ENCODE assay signal across 23 cellular contexts in the genomic region with DNA sequence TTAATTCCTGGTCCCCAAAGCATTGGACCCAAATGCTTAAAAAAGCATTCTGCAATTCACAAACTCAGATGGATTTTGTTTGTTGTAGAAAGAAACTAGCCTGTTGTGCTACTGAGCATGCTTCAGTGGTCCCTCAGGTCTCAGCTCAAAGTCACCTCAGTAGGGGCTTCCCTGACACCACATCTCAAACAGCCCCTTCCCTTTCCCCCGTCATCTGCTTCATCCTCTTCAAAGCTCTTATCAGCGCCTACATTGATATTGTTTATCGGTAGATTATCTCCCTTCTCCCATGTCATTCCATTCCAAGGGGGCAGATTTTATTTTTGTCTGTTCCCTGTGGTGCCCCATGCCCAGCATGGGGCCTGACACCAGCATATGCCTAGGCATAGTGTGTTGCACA.
DNase-seq lines count a peak whose midpoint lies in the region; ATAC-seq, FAIRE-seq and TF ChIP-seq lines count a peak whose summit lies in the region.
"Had no signal": no experiment of that assay in that cellular context is flagged by ENCODE, and none has a peak within 500 bp of the region (broad histone marks: within the 10 kb centered on the region; RNA-seq: fewer than 3 reads in every experiment).

No MANE protein-coding gene starts in this region.

- no peak overlapping the region for H4K91ac ChIP-seq in H1 (replicated peaks; ENCODE audit: insufficient read length, low read length)

- 0 out of 2 replicates have a peak overlapping the region, but pooled peaks have one; percentile 39 for H2BK5ac ChIP-seq in H1 (ENCODE audit: low read depth, low read length)

- POLR2A ChIA-PET in H1 (lab: Charles Lee; ENCODE audit: partially characterized antibody) = interaction anchor here (1.5 kb wide), 1 partner anchor 92 kb away, joined by 3 read pairs; no protein-coding TSS in a partner anchor
- POLR2A ChIA-PET in naive thymus-derived CD8-positive, alpha-beta T cell (lab: Charles Lee) = no interaction called here

- peak overlapping the region; percentile 80 to 81; a peak in 2 of 4 replicates for H3K4me2 ChIP-seq in H1 (ENCODE audit: insufficient read depth in 1 of 2, low read depth in 2 of 2, low read length in 2 of 2)

- H2BK15ac ChIP-seq in H1 (ENCODE audit: low read length) = no peak overlapping the region

- peaks cover 2% of the 10 kb centered on the region; the same call in 1 of the 2 replicates for H3K23me2 ChIP-seq in H1 (ENCODE audit: low read depth, low read length)

- peak overlapping the region in 1 of 10 donors; percentile 12 for H3K4me3 Mint-ChIP-seq in naive thymus-derived CD8-positive, alpha-beta T cell

- no peak for TF ChIP-seq RAD21 in H1 (IDR thresholded peaks at IDR 0.05 in 1 of 2, conservative IDR thresholded peaks at IDR 0.05 in 1 of 2; ENCODE audit: low read depth in 2 of 2, low read length in 2 of 2)

- H3K9ac ChIP-seq in H1 (replicated peaks in 1 of 4; ENCODE audit: extremely low read depth in 1 of 4, low read depth in 3 of 4, low read length in 3 of 4) = no peak overlapping the region

- H3K27ac ChIP-seq in H1 (ENCODE audit: low read depth, low read length) (no peak overlapping the region), temporal lobe (ENCODE audit: low read depth, low read length) (peak overlapping the region; percentile 93), SJCRH30 (no peak overlapping the region)
- H3K27ac ChIP-seq: C4-2B, left lung, upper lobe of left lung, VCaP had no signal

- DNase-seq in H1 (ENCODE audit: low read depth in 1 of 2, low spot score in 2 of 2) (no peak), SJCRH30 (no peak)
- DNase-seq in activated CD8-positive, alpha-beta memory T cell treated with anti-CD3 and anti-CD28 coated beads, Interleukin-2, amount 50 U/mL, for 4 hours = no peak
- no peak for DNase-seq in naive thymus-derived CD8-positive, alpha-beta T cell
- DNase-seq: activated CD4-positive, alpha-beta T cell treated with anti-CD3 and anti-CD28 coated beads for 48 hours; activated CD8-positive, alpha-beta memory T cell treated with anti-CD3 and anti-CD28 coated beads for 24 hours; activated gamma-delta T cell treated with Interleukin-2 at 50 U/mL for 16 hours; activated T-cell treated with anti-CD3 and anti-CD28 coated beads, Interleukin-2, amount 50 U/mL, for 1 hour; DMS79; GDM1; IMR-90; left lung; mesendoderm; NCI-H446 treated with DMSO at 0.1 percent for 48 hours; retina; small intestine; T-helper 9 cell; upper lobe of left lung had no signal

- peaks cover 0 to 2% of the 10 kb centered on the region in 2 experiments for H4K20me1 ChIP-seq in H1 (replicated peaks in 1 of 2; ENCODE audit: control insufficient read depth in 1 of 2, insufficient read depth in 2 of 2, low read length in 2 of 2)

- no peak for FAIRE-seq in H1 (lab: Jason Lieb, UNC)
- FAIRE-seq: small intestine had no signal

- no peak overlapping the region for H2BK20ac ChIP-seq in H1 (ENCODE audit: low read length)

- H3K9me3 Mint-ChIP-seq in naive thymus-derived CD8-positive, alpha-beta T cell = no peaks in the 10 kb centered on the region

- H4K5ac ChIP-seq in H1 (ENCODE audit: insufficient read length, low read depth, low read length) = no peak overlapping the region

- H3K4me1 Mint-ChIP-seq in naive thymus-derived CD8-positive, alpha-beta T cell = peaks cover 0 to 11% (median 6%) of the 10 kb centered on the region in 4 donors

- no peak overlapping the region for H2AFZ ChIP-seq in H1 (ENCODE audit: low read length)

- peak overlapping the region; percentile 96; the same call in 1 of the 2 replicates for H2AK5ac ChIP-seq in H1 (ENCODE audit: low read depth, low read length)

- H3K18ac ChIP-seq in H1 (ENCODE audit: extremely low read depth, low read length) = no peak overlapping the region; the same call in 1 of the 2 replicates

- no peak for TF ChIP-seq POLR2A in H1 (IDR thresholded peaks at IDR 0.05; ENCODE audit: control extremely low read depth in 1 of 2, low read depth in 2 of 2, low read length in 2 of 2)

- H3K79me1 ChIP-seq in H1 (ENCODE audit: low read depth, low read length) = no peaks in the 10 kb centered on the region

- CTCF ChIA-PET in H1 (lab: Charles Lee; ENCODE audit: partially characterized antibody) = interaction anchor here (0.8 to 3.5 kb wide), 12 partner anchors 35 to 145 kb away, joined by 3 to 19 read pairs (median 4); no protein-coding TSS in a partner anchor

- no peak overlapping the region for H2BK120ac ChIP-seq in H1 (replicated peaks; ENCODE audit: low read depth, low read length)

- H3K4ac ChIP-seq in H1 (replicated peaks; ENCODE audit: insufficient read length, low read depth, low read length) = peak overlapping the region; percentile 15

- no peak overlapping the region for H3K23ac ChIP-seq in H1 (ENCODE audit: insufficient read length)

- 87% methylated on average over 3 of the region's 3 CpGs; no CpG with 5 or more reads in 1 of the 2 experiments for WGBS in H1 (ENCODE audit: extremely low coverage in 1 of 2, insufficient coverage in 1 of 2, insufficient read length in 1 of 2, insufficient replicate concordance in 2 of 2, low coverage in 1 of 2, low lambda C conversion rate in 2 of 2, missing lambda C conversion rate in 1 of 2), 2 experiments

- H3K27me3 ChIP-seq in H1 (replicated peaks in 1 of 4; ENCODE audit: control insufficient read depth in 3 of 4, extremely low read depth in 1 of 4, insufficient read depth in 3 of 4, low read length in 3 of 4) (peaks cover 4 to 40% (median 27%) of the 10 kb centered on the region in 4 experiments), SJCRH30 (no peaks in the 10 kb centered on the region)
- H3K27me3 ChIP-seq: upper lobe of left lung had no signal

- H4K8ac ChIP-seq in H1 (ENCODE audit: extremely low read depth, insufficient read depth, low read length) = no peak overlapping the region

- no peak overlapping the region for H3K27ac Mint-ChIP-seq in naive thymus-derived CD8-positive, alpha-beta T cell

- TF ChIP-seq EP300 in H1 (IDR thresholded peaks at IDR 0.05; ENCODE audit: borderline replicate concordance in 1 of 2, low read depth in 2 of 2, low read length in 2 of 2) = no peak

- H3K14ac ChIP-seq in H1 (ENCODE audit: insufficient read length) = no peak overlapping the region

- H3K4me1 ChIP-seq in H1 (replicated peaks in 1 of 4; ENCODE audit: control insufficient read depth in 3 of 4, insufficient read depth in 4 of 4, low read length in 3 of 4) = peaks cover 0 to 17% (median 14%) of the 10 kb centered on the region in 4 experiments; a peak in 6 of 7 replicates
- H3K4me1 ChIP-seq in SJCRH30 = no peaks in the 10 kb centered on the region

- H3K9me3 ChIP-seq in H1 (ENCODE audit: insufficient read depth in 2 of 2, low read depth in 1 of 2, low read length in 1 of 2) (peaks cover 10 to 13% of the 10 kb centered on the region in 2 experiments; a peak in 3 of 4 replicates), SJCRH30 (replicated peaks) (no peaks in the 10 kb centered on the region)

- H3K56ac ChIP-seq in H1 (replicated peaks; ENCODE audit: insufficient read length, low read depth, low read length) = no peak overlapping the region

- no peak for TF ChIP-seq CTCF in H1 (IDR thresholded peaks at IDR 0.05; ENCODE audit: control extremely low read depth in 1 of 3, insufficient read depth in 1 of 3, low read depth in 1 of 3, low read length in 3 of 3)

- H3K4me3 ChIP-seq in H1 (ENCODE audit: extremely low read depth in 1 of 4, insufficient read depth in 2 of 4, low read depth in 3 of 4, low read length in 4 of 4) (no peak overlapping the region), SJCRH30 (no peak overlapping the region)
- H3K4me3 ChIP-seq: left lung, upper lobe of left lung had no signal

- ATAC-seq in GM19035 (IDR thresholded peaks at IDR 0.05; ENCODE audit: unreplicated experiment) (peak; percentile 21), HG03103 (IDR thresholded peaks at IDR 0.05; ENCODE audit: low read depth, unreplicated experiment) (peak; percentile 9)
- no peak for ATAC-seq in naive thymus-derived CD8-positive, alpha-beta T cell
- ATAC-seq: left lung had no signal

- H3K79me2 ChIP-seq in H1 (ENCODE audit: control insufficient read depth in 1 of 2, insufficient read depth in 2 of 2, low read length in 2 of 2) = no peaks in the 10 kb centered on the region

- peaks cover 12 to 54% (median 31%) of the 10 kb centered on the region in 5 donors for H3K27me3 Mint-ChIP-seq in naive thymus-derived CD8-positive, alpha-beta T cell

- no peaks in the 10 kb centered on the region for H3K36me3 Mint-ChIP-seq in naive thymus-derived CD8-positive, alpha-beta T cell

- peak overlapping the region; percentile 68; the same call in 1 of the 2 replicates for H2BK12ac ChIP-seq in H1 (ENCODE audit: low read depth, low read length)

- H3K36me3 ChIP-seq in H1 (ENCODE audit: control insufficient read depth in 2 of 4, insufficient read depth in 4 of 4, low read length in 3 of 4) (no peaks in the 10 kb centered on the region), SJCRH30 (no peaks in the 10 kb centered on the region)
- H3K36me3 ChIP-seq: left lung, upper lobe of left lung had no signal

TF ChIP-seq in H1, 55 proteins besides CTCF, POLR2A, EP300 and RAD21:
- TF ChIP-seq SP2 (IDR thresholded peaks at IDR 0.05; ENCODE audit: low read length) = no peak
- no peak for TF ChIP-seq SP4 (IDR thresholded peaks at IDR 0.05; ENCODE audit: low read length)
- TF ChIP-seq MAFK (IDR thresholded peaks at IDR 0.05; ENCODE audit: low read depth, low read length) = no peak
- TF ChIP-seq CREB1 (IDR thresholded peaks at IDR 0.05) = no peak
- no peak for TF ChIP-seq RFX5 (IDR thresholded peaks at IDR 0.05; ENCODE audit: borderline replicate concordance, low read depth, low read length)
TF ChIP-seq in H1: peak in this region for 0.

Comparison
In these comparisons a context has a peak if more than half of its experiments do, and no peak if none do; other contexts are left out.
1. ATAC-seq: peak in GM19035 (single experiment) and HG03103 (single experiment); none in naive thymus-derived CD8-positive, alpha-beta T cell (0 of 2).